ENCODE assay signal across 8 cellular contexts in the genomic region with DNA sequence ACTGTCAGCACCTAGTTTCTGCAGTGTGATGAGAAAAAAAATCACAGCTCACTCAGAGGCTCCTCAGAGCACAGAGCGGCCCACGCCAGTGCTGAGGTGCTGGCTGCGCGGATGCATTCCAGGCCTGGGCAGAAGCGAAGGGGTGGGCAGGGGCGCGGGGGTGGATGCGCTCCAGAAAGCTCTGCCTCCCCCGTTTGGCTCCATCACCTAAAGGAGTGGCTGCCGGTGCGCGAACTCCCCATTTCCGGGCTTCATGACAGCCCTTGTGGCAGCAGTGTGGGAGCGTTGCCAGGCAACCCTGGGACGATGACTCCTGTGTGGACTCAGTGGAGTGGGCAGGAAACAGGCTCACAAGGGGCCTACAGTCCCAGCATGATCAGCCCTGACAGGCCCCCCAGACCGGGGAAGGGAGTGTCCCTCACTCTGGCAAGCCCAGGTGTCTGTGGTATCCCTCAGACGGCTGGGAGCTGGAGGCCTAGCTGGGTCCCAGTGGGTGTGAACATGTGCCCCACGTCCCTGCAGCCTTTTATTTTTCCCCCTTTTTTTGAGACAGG. TPM values are rescaled to one million over a fixed set of nuclear protein-coding genes. Genes with fewer than 3 reads are reported as not detected.
DNase-seq lines count a peak whose midpoint lies in the region; ATAC-seq lines count a peak whose summit lies in the region.

No MANE protein-coding gene starts in this region.

- no peaks in the 10 kb centered on the region for H3K27me3 ChIP-seq in right cardiac atrium (ENCODE audit: control insufficient read depth, insufficient read depth)

- ATAC-seq in right cardiac atrium = peak; percentile 43 to 52
- no peak for ATAC-seq in GM18873 (IDR thresholded peaks at IDR 0.05; ENCODE audit: low FRiP score, unreplicated experiment)

- H3K27ac ChIP-seq in right cardiac atrium (ENCODE audit: low read length) = no peak overlapping the region

- WGBS in right cardiac atrium = 20% methylated on average over 18 of the region's 18 CpGs

- DNase-seq in ELR (ENCODE audit: low read depth) = peak; percentile 47
- DNase-seq in NCI-H345 treated with DMSO at 0.1 percent for 48 hours (lab: John Stamatoyannopoulos, UW; ENCODE audit: unreplicated experiment) = peak; percentile 14
- DNase-seq in activated gamma-delta T cell treated with anti-CD3 and anti-CD28 coated beads, Interleukin-2, amount 50 U/mL, for 16 hours (ENCODE audit: low read depth) = peak; percentile 76
- peak; percentile 67 to 87 (median 85) for DNase-seq in right cardiac atrium
- DNase-seq in stimulated activated CD4-positive, alpha-beta T cell treated with anti-CD3 and anti-CD28 coated beads, Interleukin-4, amount 100 ng/mL, for 1 hour = peak; percentile 70
- DNase-seq in HuH-7 (ENCODE audit: low spot score) = no peak
- no peak for DNase-seq in dedifferentiated amniotic fluid mesenchymal stem cell (ENCODE audit: extremely low spot score)

- intact Hi-C loops in right cardiac atrium (cut with DNase I) = no loop called here

- peaks cover 10% of the 10 kb centered on the region for H3K4me1 ChIP-seq in right cardiac atrium (ENCODE audit: control insufficient read depth, insufficient read depth, low read length)

- no peaks in the 10 kb centered on the region for H3K9me3 ChIP-seq in right cardiac atrium (ENCODE audit: control insufficient read depth, low read length)

- H3K4me3 ChIP-seq in right cardiac atrium (ENCODE audit: low read length) = no peak overlapping the region

RNA-seq across cellular contexts. Expression of gene NUDT16L1, which starts 32.8 kb away (rescaled TPM):
- total RNA-seq in right cardiac atrium = 10 to 100 TPM; 30.5 to 55.2 (median 42.5) TPM
- 62.3 TPM for polyA plus RNA-seq in right cardiac atrium

RNA-seq across cellular contexts. Expression of gene MGRN1, which starts 35.9 kb away (rescaled TPM):
- 10 to 100 TPM; 37.0 to 49.9 (median 41.2) TPM for total RNA-seq in right cardiac atrium
- polyA plus RNA-seq in right cardiac atrium = 22.0 TPM

RNA-seq across cellular contexts. Expression of gene UBALD1, which starts 45.8 kb away (rescaled TPM):
- 10 to 100 TPM; 22.3 to 28.7 (median 25.7) TPM for total RNA-seq in right cardiac atrium
- polyA plus RNA-seq in right cardiac atrium = 30.1 TPM

Comparison
In these comparisons a context has a peak if more than half of its experiments do, and no peak if none do; other contexts are left out.
1. DNase-seq: peak in ELR (single experiment), NCI-H345 treated with DMSO at 0.1 percent for 48 hours (single experiment), activated gamma-delta T cell treated with anti-CD3 and anti-CD28 coated beads, Interleukin-2, amount 50 U/mL, for 16 hours (single experiment), right cardiac atrium (3 of 3) and stimulated activated CD4-positive, alpha-beta T cell treated with anti-CD3 and anti-CD28 coated beads, Interleukin-4, amount 100 ng/mL, for 1 hour (single experiment); none in HuH-7 (single experiment) and dedifferentiated amniotic fluid mesenchymal stem cell (single experiment).